In genomic region chr6:137219664-137220252, GRCh38 we compare ENCODE assay signal across 8 cellular contexts. TPM values are rescaled to one million over a fixed set of nuclear protein-coding genes. Genes with fewer than 3 reads are reported as not detected.
DNase-seq lines count a peak whose midpoint lies in the region; ATAC-seq, FAIRE-seq and TF ChIP-seq lines count a peak whose summit lies in the region.

No MANE protein-coding gene starts in this region.

- H3K23ac ChIP-seq in mesendoderm (ENCODE audit: low read length): no peak overlapping the region

- peak overlapping the region; percentile 90 for H3K4me2 ChIP-seq in astrocyte (ENCODE audit: low read length)
- peak overlapping the region; percentile 59 for H3K4me2 ChIP-seq in mesendoderm (ENCODE audit: low read length)

- H3K4me3 Mint-ChIP-seq in astrocyte (ENCODE audit: unreplicated experiment): peak overlapping the region; percentile 100

- in situ Hi-C loops in GM13976 (cut with MboI; ENCODE audit: low sequenced_read_pairs, unreplicated experiment): no loop called here

- H3K27me3 Mint-ChIP-seq in astrocyte (ENCODE audit: low read depth, unreplicated experiment): no peaks in the 10 kb centered on the region

- H3K27me3 ChIP-seq in astrocyte (ENCODE audit: insufficient read depth, low read length): no peaks in the 10 kb centered on the region
- no peaks in the 10 kb centered on the region for H3K27me3 ChIP-seq in mesendoderm (ENCODE audit: insufficient read depth, low read length, poor library complexity)

- H2BK15ac ChIP-seq in mesendoderm (replicated peaks; ENCODE audit: low read depth): no peak overlapping the region

- H3K27ac ChIP-seq in astrocyte (ENCODE audit: low read depth, low read length): no peak overlapping the region
- no peak overlapping the region for H3K27ac ChIP-seq in mesendoderm (ENCODE audit: low read depth, low read length)

- H3K79me2 ChIP-seq in astrocyte (ENCODE audit: insufficient read depth, low read length) (peaks cover 44% of the 10 kb centered on the region), mesendoderm (ENCODE audit: control insufficient read depth, insufficient read depth, low read length) (peaks cover 31% of the 10 kb centered on the region)

- H2AFZ ChIP-seq in astrocyte (ENCODE audit: low read depth, low read length): peak overlapping the region; percentile 98

- peaks cover 15% of the 10 kb centered on the region for H3K79me1 ChIP-seq in mesendoderm (ENCODE audit: low read length)

- H3K18ac ChIP-seq in mesendoderm (ENCODE audit: low read length): peak overlapping the region; percentile 42

- H2AK5ac ChIP-seq in mesendoderm (ENCODE audit: low read length): no peak overlapping the region

- H3K9ac ChIP-seq in ES-I3 (ENCODE audit: low read depth, low read length) (peak overlapping the region; percentile 93), astrocyte (ENCODE audit: low read length) (peak overlapping the region; percentile 96), mesendoderm (ENCODE audit: low read length) (peak overlapping the region; percentile 51)

- H3K36me3 Mint-ChIP-seq in astrocyte (ENCODE audit: low read depth, unreplicated experiment): no peaks in the 10 kb centered on the region

- H3K9me3 ChIP-seq in ES-I3 (ENCODE audit: control insufficient read depth, insufficient read depth, low read length) (no peaks in the 10 kb centered on the region), astrocyte (ENCODE audit: insufficient read depth, low read depth, low read length) (no peaks in the 10 kb centered on the region)

- H3K27ac Mint-ChIP-seq in astrocyte (ENCODE audit: unreplicated experiment): peak overlapping the region; percentile 83

- H3K4me1 Mint-ChIP-seq in astrocyte (ENCODE audit: low read depth, unreplicated experiment): peaks cover 23% of the 10 kb centered on the region

- WGBS in mesendoderm (ENCODE audit: extremely low coverage, insufficient coverage, low lambda C conversion rate): no CpG with 5 or more reads among the region's 6 CpGs

- ATAC-seq in HG03025 (IDR thresholded peaks at IDR 0.05; ENCODE audit: low FRiP score, unreplicated experiment) (peak; percentile 7), HG02588 (IDR thresholded peaks at IDR 0.05; ENCODE audit: unreplicated experiment) (no peak), HG02938 (IDR thresholded peaks at IDR 0.05; ENCODE audit: unreplicated experiment) (no peak)

- H3K4me3 ChIP-seq in astrocyte (ENCODE audit: insufficient read depth, low read depth, low read length) (peak overlapping the region; percentile 97), mesendoderm (ENCODE audit: low read length) (no peak overlapping the region)

- H3K4ac ChIP-seq in mesendoderm (ENCODE audit: low read depth, low read length): no peak overlapping the region

- H4K8ac ChIP-seq in mesendoderm (ENCODE audit: low read depth, low read length): no peak overlapping the region

- H3K56ac ChIP-seq in mesendoderm (ENCODE audit: low read length): peak overlapping the region; percentile 71

- H3K9me3 Mint-ChIP-seq in astrocyte (ENCODE audit: unreplicated experiment): no peaks in the 10 kb centered on the region

- no peak for FAIRE-seq in astrocyte (lab: Jason Lieb, UNC)

- peaks cover 27% of the 10 kb centered on the region for H4K20me1 ChIP-seq in astrocyte (ENCODE audit: insufficient read depth, low read length)

- no peak overlapping the region for H2BK120ac ChIP-seq in mesendoderm (ENCODE audit: low read depth, low read length)

- no peak for TF ChIP-seq CTCF in astrocyte (IDR thresholded peaks at IDR 0.05; ENCODE audit: insufficient read depth, low read depth, low read length)
- no peak for TF ChIP-seq CTCF in GM13976 (IDR thresholded peaks at IDR 0.05; ENCODE audit: borderline replicate concordance, control extremely low read depth, extremely low read depth, insufficient read depth, missing control alignments)

- peaks cover 14% of the 10 kb centered on the region; the same call in 1 of the 2 replicates for H3K4me1 ChIP-seq in ES-I3 (ENCODE audit: insufficient read depth, low read length)
- peaks cover 12% of the 10 kb centered on the region for H3K4me1 ChIP-seq in astrocyte (ENCODE audit: insufficient read depth, low read length)
- peaks cover 4% of the 10 kb centered on the region for H3K4me1 ChIP-seq in mesendoderm (ENCODE audit: control insufficient read depth, low read depth, low read length)

- no peak overlapping the region for H2BK5ac ChIP-seq in mesendoderm (ENCODE audit: low read length)

- DNase-seq in astrocyte (ENCODE audit: low read depth): no peak
- DNase-seq in mesendoderm: no peak
- no peak for DNase-seq in GM13976 (ENCODE audit: low spot score)
- no peak for DNase-seq in T-helper 9 cell

- H4K5ac ChIP-seq in mesendoderm (ENCODE audit: low read length): no peak overlapping the region

- H3K36me3 ChIP-seq in ES-I3 (ENCODE audit: insufficient read depth, low read length) (no peaks in the 10 kb centered on the region), astrocyte (ENCODE audit: insufficient read depth, low read length) (no peaks in the 10 kb centered on the region), mesendoderm (ENCODE audit: control insufficient read depth, insufficient read depth, low read length) (no peaks in the 10 kb centered on the region)

RNA-seq across cellular contexts. Expression of gene IFNGR1, which starts 0.6 kb away (rescaled TPM):
- total RNA-seq in astrocyte: 38.3 and 42.3 TPM in 2 replicates
- 18.6 TPM for polyA plus RNA-seq in mesendoderm (2013, experiment 1 of 2)
- polyA plus RNA-seq in mesendoderm (2013, experiment 2 of 2): 19.6 TPM

RNA-seq across cellular contexts. Expression of gene IL22RA2, which starts 46.3 kb away (rescaled TPM):
- not detected in 2 replicates for total RNA-seq in astrocyte
- polyA plus RNA-seq in mesendoderm (2013, experiment 1 of 2): not detected
- polyA plus RNA-seq in mesendoderm (2013, experiment 2 of 2): not detected
